ENCODE assay signal across 18 cellular contexts in genomic region chr6:70315096-70315751, GRCh38.
DNase-seq lines count a peak whose midpoint lies in the region; ATAC-seq lines count a peak whose summit lies in the region.
"Had no signal": no experiment of that assay in that cellular context is flagged by ENCODE, and none has a peak within 500 bp of the region (broad histone marks: within the 10 kb centered on the region; RNA-seq: fewer than 3 reads in every experiment).

No MANE protein-coding gene starts in this region.

- ATAC-seq in GM18499 (IDR thresholded peaks at IDR 0.05; ENCODE audit: insufficient read depth, unreplicated experiment) (peak; percentile 51), GM19463 (IDR thresholded peaks at IDR 0.05; ENCODE audit: unreplicated experiment) (peak; percentile 62), HG02870 (IDR thresholded peaks at IDR 0.05; ENCODE audit: unreplicated experiment) (peak; percentile 79), HG03520 (IDR thresholded peaks at IDR 0.05; ENCODE audit: unreplicated experiment) (peak; percentile 56)

- no peak for DNase-seq in NOMO-1 treated with dmso at 0.1 percent for 144 hours (lab: John Stamatoyannopoulos, UW; ENCODE audit: unreplicated experiment)
- no peak for DNase-seq in nucleus accumbens (lab: John Stamatoyannopoulos, UW)
- no peak for DNase-seq in SW 1271 (lab: John Stamatoyannopoulos, UW)
- DNase-seq in GM03348 (ENCODE audit: low spot score): no peak
- DNase-seq: activated CD4-positive, alpha-beta T cell treated with anti-CD3 and anti-CD28 coated beads for 1 hour; activated naive CD4-positive, alpha-beta T cell; CD4-positive, CD25-positive, alpha-beta regulatory T cell; DMS79 treated with DMSO at 0.1 percent for 48 hours; KBM-7; NCI-H1105 treated with DMSO at 0.1 percent for 48 hours; NK-92 treated with Interleukin-12 subunit alpha and Interleukin-12 subunit beta, amount 100 ng/mL, for 24 hours; SHP77; stomach; uterus had no signal
